ENCODE assay signal across 14 cellular contexts in the genomic region with DNA sequence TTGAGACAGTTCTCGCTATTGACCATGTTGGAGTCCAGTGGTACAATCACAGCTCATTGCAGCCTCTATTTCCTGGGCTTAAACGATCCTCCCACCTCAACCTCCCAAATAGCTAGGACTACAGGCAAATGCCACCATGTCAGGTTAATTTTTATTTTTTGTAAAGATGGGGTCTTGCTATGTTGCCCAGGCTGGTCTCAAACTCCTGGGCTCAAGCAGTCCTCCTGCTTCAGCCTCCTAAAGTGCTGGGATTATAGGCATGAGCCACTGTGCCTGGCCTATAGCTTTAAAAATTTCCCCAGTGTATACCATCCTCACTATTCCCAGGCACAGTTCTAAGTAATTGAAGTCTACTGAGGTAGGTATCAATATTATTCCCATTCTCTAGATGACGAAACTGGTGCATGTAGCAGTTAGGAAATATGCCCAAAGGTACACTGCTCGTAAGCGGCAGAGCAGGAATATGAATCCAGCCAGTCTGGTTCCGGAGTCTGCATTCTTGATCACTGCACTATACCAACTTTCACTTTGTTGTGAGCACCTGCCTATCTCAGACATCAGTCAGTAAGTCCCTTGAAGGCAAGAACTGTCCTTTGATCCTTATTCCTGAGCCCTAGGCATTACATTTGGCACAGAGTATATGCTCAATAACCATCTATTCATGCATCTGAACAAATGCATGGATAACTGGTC. TPM values are rescaled to one million over a fixed set of nuclear protein-coding genes. Genes with fewer than 3 reads are reported as not detected.
DNase-seq lines count a peak whose midpoint lies in the region; ATAC-seq and TF ChIP-seq lines count a peak whose summit lies in the region.
"Had no signal": no experiment of that assay in that cellular context is flagged by ENCODE, and none has a peak within 500 bp of the region (broad histone marks: within the 10 kb centered on the region; RNA-seq: fewer than 3 reads in every experiment).

No MANE protein-coding gene starts in this region.

- H3K27ac ChIP-seq in fibroblast of lung (ENCODE audit: insufficient read depth, low read length): peak overlapping the region; percentile 89
- H3K27ac ChIP-seq in skin epidermis: peak overlapping the region in 15 of 21 experiments; percentile 23 to 85 (median 74)

- H3K4me1 ChIP-seq in Caco-2 (peaks cover 71% of the 10 kb centered on the region), adipocyte (ENCODE audit: control insufficient read depth, insufficient read depth, low read length) (peaks cover 63% of the 10 kb centered on the region), fibroblast of lung (ENCODE audit: control insufficient read depth, extremely low read depth, insufficient read depth, low read length) (peaks cover 37% of the 10 kb centered on the region)

- no peaks in the 10 kb centered on the region for H3K27me3 Mint-ChIP-seq in Caco-2 (ENCODE audit: insufficient read depth, unreplicated experiment)
- H3K27me3 Mint-ChIP-seq: activated CD4-positive, alpha-beta T cell treated with anti-CD3 and anti-CD28 coated beads for 36 hours; progenitor cell of endocrine pancreas had no signal

- H3K79me2 ChIP-seq in fibroblast of lung (ENCODE audit: control insufficient read depth, insufficient read depth, low read length): no peaks in the 10 kb centered on the region

- H3K4me2 ChIP-seq in fibroblast of lung (ENCODE audit: extremely low read depth, insufficient read depth, low read length): peak overlapping the region; percentile 82

- no peak overlapping the region for H3K27ac Mint-ChIP-seq in Caco-2 (ENCODE audit: unreplicated experiment)
- H3K27ac Mint-ChIP-seq: activated CD4-positive, alpha-beta T cell treated with anti-CD3 and anti-CD28 coated beads for 36 hours; progenitor cell of endocrine pancreas had no signal

- CTCF ChIA-PET in Caco-2 (lab: Charles Lee): no interaction called here

- H3K9me3 Mint-ChIP-seq in Caco-2 (ENCODE audit: unreplicated experiment): no peaks in the 10 kb centered on the region
- H3K9me3 Mint-ChIP-seq: activated T-cell treated with anti-CD3 and anti-CD28 coated beads, Interleukin-2, amount 50 U/mL, for 4 hours had no signal

- POLR2A ChIA-PET in Caco-2 (lab: Charles Lee): no interaction called here

- H3K9ac ChIP-seq in adipocyte (ENCODE audit: low read length) (no peak overlapping the region), fibroblast of lung (ENCODE audit: insufficient read depth, low read length) (no peak overlapping the region)

- intact Hi-C loops in Caco-2 (cut with micrococcal nuclease; ENCODE audit: unreplicated experiment): no loop called here

- BruUV-seq in Caco-2 (replicated peaks; lab: Mats Ljungman, UMichigan): no TSS peak

- no peak overlapping the region for H2AFZ ChIP-seq in fibroblast of lung (ENCODE audit: low read length)

- H4K20me1 ChIP-seq in fibroblast of lung (ENCODE audit: control insufficient read depth, extremely low read depth, insufficient read depth, low read length): no peaks in the 10 kb centered on the region

- H3K4me3 Mint-ChIP-seq in Caco-2 (ENCODE audit: unreplicated experiment): no peak overlapping the region
- H3K4me3 Mint-ChIP-seq: activated CD4-positive, alpha-beta T cell treated with anti-CD3 and anti-CD28 coated beads for 36 hours; activated T-cell treated with anti-CD3 and anti-CD28 coated beads, Interleukin-2, amount 50 U/mL, for 4 hours had no signal

- peaks cover 5% of the 10 kb centered on the region for H3K36me3 Mint-ChIP-seq in Caco-2 (ENCODE audit: insufficient read depth, unreplicated experiment)

- peaks cover 49% of the 10 kb centered on the region for H3K4me1 Mint-ChIP-seq in Caco-2 (ENCODE audit: low read depth, unreplicated experiment)
- H3K4me1 Mint-ChIP-seq: activated CD4-positive, alpha-beta T cell treated with anti-CD3 and anti-CD28 coated beads for 36 hours had no signal

- TF ChIP-seq CTCF in Caco-2 (IDR thresholded peaks at IDR 0.05; ENCODE audit: insufficient read depth in 1 of 2, low read depth in 1 of 2, low read length in 1 of 2, severe bottlenecking in 1 of 2, unreplicated experiment in 1 of 2): no peak
- TF ChIP-seq CTCF in fibroblast of lung (conservative IDR thresholded peaks at IDR 0.05 in 1 of 2, IDR thresholded peaks at IDR 0.05 in 1 of 2; ENCODE audit: low read depth in 1 of 2, low read length in 2 of 2): no peak

- DNase-seq in Caco-2 (peak; percentile 46 to 57), adipocyte (ENCODE audit: low read depth) (no peak), fibroblast of lung (ENCODE audit: low read depth in 2 of 2) (no peak), NCI-H1694 treated with DMSO at 0.1 percent for 48 hours (lab: John Stamatoyannopoulos, UW) (no peak)
- DNase-seq in stimulated activated CD4-positive, alpha-beta T cell treated with anti-CD3 and anti-CD28 coated beads, Interleukin-1b, Interleukin-23, amount 100 ng/mL, for 48 hours: no peak
- DNase-seq: activated CD4-positive, alpha-beta T cell treated with anti-CD3 and anti-CD28 coated beads for 36 hours; activated T-cell treated with anti-CD3 and anti-CD28 coated beads, Interleukin-2, amount 50 U/mL, for 4 hours; NCI-H1930; stimulated activated CD4-positive, alpha-beta T cell treated with anti-CD3 and anti-CD28 coated beads, Interleukin-2, amount 100 ng/mL, for 48 hours; T-helper 2 cell had no signal

- H3K9me3 ChIP-seq in Caco-2: no peaks in the 10 kb centered on the region
- H3K9me3 ChIP-seq in adipocyte (ENCODE audit: control insufficient read depth, low read length): no peaks in the 10 kb centered on the region
- no peaks in the 10 kb centered on the region for H3K9me3 ChIP-seq in fibroblast of lung (ENCODE audit: control insufficient read depth, insufficient read depth, low read depth, low read length)

- H3K4me3 ChIP-seq in Caco-2 (ENCODE audit: low read depth, low read length): no peak overlapping the region
- H3K4me3 ChIP-seq in adipocyte (ENCODE audit: low read length): peak overlapping the region; percentile 35
- H3K4me3 ChIP-seq in fibroblast of lung (replicated peaks in 1 of 4; ENCODE audit: control extremely low read depth in 1 of 4, insufficient read depth in 1 of 4, low read depth in 3 of 4, low read length in 4 of 4): no peak overlapping the region
- H3K4me3 ChIP-seq in skin epidermis: no peak overlapping the region

- ATAC-seq in GM21423 (IDR thresholded peaks at IDR 0.05; ENCODE audit: unreplicated experiment): no peak
- no peak for ATAC-seq in HG03378 (IDR thresholded peaks at IDR 0.05; ENCODE audit: unreplicated experiment)
- ATAC-seq: activated CD4-positive, alpha-beta T cell treated with anti-CD3 and anti-CD28 coated beads for 36 hours; activated T-cell treated with anti-CD3 and anti-CD28 coated beads, Interleukin-2, amount 50 U/mL, for 4 hours had no signal

- H3K27me3 ChIP-seq in Caco-2 (replicated peaks; ENCODE audit: control insufficient read depth, insufficient read depth, low read length): no peaks in the 10 kb centered on the region
- H3K27me3 ChIP-seq in adipocyte (replicated peaks; ENCODE audit: control insufficient read depth, insufficient read depth, low read length): no peaks in the 10 kb centered on the region
- H3K27me3 ChIP-seq in fibroblast of lung (ENCODE audit: control insufficient read depth, insufficient read depth, low read length): no peaks in the 10 kb centered on the region

- H3K36me3 ChIP-seq in Caco-2 (ENCODE audit: control insufficient read depth, insufficient read depth, low read length) (no peaks in the 10 kb centered on the region), adipocyte (ENCODE audit: control insufficient read depth, insufficient read depth, low read length, severe bottlenecking) (no peaks in the 10 kb centered on the region), fibroblast of lung (ENCODE audit: control insufficient read depth, insufficient read depth, low read length) (no peaks in the 10 kb centered on the region)

RNA-seq across cellular contexts. Expression of a gene that starts 11.5 kb away (rescaled TPM):
- total RNA-seq in Caco-2 (2022) (261 and 276 TPM in 2 replicates), fibroblast of lung (159 and 202 TPM in 2 replicates)
- polyA plus RNA-seq in fibroblast of lung: 442 and 452 TPM in 2 replicates
- polyA plus RNA-seq in fibroblast of lung (2012): 264 and 270 TPM in 2 replicates
- polyA minus RNA-seq in fibroblast of lung (ENCODE audit: low replicate concordance): 45.2 and 91.4 TPM in 2 replicates

RNA-seq across cellular contexts. Expression of a gene that starts 43.8 kb away (rescaled TPM):
- total RNA-seq in Caco-2 (2022) (73.7 and 88.5 TPM in 2 replicates), fibroblast of lung (42.1 and 44.3 TPM in 2 replicates)
- polyA plus RNA-seq in fibroblast of lung: 39.1 and 57.8 TPM in 2 replicates
- 92.4 and 118 TPM in 2 replicates for polyA plus RNA-seq in fibroblast of lung (2012)
- polyA minus RNA-seq in fibroblast of lung (ENCODE audit: low replicate concordance): 85.2 and 96.8 TPM in 2 replicates

Comparison
In these comparisons a context has a peak if more than half of its experiments do, and no peak if none do; other contexts are left out.
1. DNase-seq: peak in Caco-2 (2 of 2); none in adipocyte (single experiment), fibroblast of lung (0 of 2), NCI-H1694 treated with DMSO at 0.1 percent for 48 hours (single experiment) and stimulated activated CD4-positive, alpha-beta T cell treated with anti-CD3 and anti-CD28 coated beads, Interleukin-1b, Interleukin-23, amount 100 ng/mL, for 48 hours (single experiment).